In the genomic region with DNA sequence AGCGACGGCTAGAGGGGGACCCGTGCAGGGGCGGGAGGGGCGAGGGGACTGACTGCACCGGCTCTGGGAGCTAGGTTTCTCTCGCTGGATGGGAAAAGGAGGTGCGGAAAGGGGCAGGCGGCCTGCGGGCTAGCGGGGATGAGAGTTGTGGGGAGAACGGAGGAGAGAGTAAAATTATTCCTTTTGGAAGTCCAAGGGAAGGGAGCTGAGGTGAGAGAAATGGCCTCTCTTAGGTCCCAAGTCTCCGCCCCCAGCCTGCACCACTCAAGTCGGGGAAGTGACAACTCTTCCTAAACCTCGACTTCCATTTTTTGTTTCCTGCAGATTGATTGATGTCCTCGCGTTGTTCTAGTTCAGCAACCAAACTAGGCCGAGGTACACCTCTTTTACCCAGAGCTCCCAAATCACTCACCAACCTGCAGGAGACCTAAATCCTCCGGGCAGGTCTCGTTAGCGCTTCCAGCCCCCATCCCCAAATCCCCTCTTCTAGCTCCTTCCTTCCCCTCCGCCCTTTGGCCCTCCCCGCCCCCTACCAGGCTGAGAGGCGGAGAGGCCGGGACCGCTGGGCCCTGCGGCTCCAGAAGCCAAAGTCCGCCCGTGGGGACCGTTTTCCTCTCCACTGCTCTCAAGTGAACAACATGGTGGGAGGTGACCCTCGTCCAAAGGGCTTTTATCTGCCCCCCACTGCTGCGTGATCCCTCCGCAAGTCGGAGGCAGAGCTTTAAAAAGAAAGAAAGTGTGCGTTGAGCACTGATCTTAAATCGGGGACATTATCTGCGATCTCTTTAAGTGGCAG, we compare ENCODE assay signal across 1 cellular context.
TF ChIP-seq lines count a peak whose summit lies in the region.

No MANE protein-coding gene starts in this region.

TF ChIP-seq in GM23338, 12 proteins besides CTCF, POLR2A, EP300 and RAD21:
- 0 out of 2 replicates have a peak, but pooled peaks have one; percentile 3 for TF ChIP-seq ZNF462 (CRISPR knock-in tag; IDR thresholded peaks at IDR 0.05)
- TF ChIP-seq NANOG (IDR thresholded peaks at IDR 0.05; ENCODE audit: borderline replicate concordance), result no peak
- TF ChIP-seq EZH2 (IDR thresholded peaks at IDR 0.05; ENCODE audit: low read depth, unreplicated experiment), result peak; percentile 44
